15 cellular contexts compared by ENCODE assay signal in genomic region chr9:92003308-92004044, GRCh38. TPM values are rescaled to one million over a fixed set of nuclear protein-coding genes. Genes with fewer than 3 reads are reported as not detected.
DNase-seq lines count a peak whose midpoint lies in the region; ATAC-seq and TF ChIP-seq lines count a peak whose summit lies in the region.
"Had no signal": no experiment of that assay in that cellular context is flagged by ENCODE, and none has a peak within 500 bp of the region (broad histone marks: within the 10 kb centered on the region; RNA-seq: fewer than 3 reads in every experiment).

No MANE protein-coding gene starts in this region.

- ATAC-seq in activated CD8-positive, alpha-beta memory T cell treated with anti-CD3 and anti-CD28 coated beads, Interleukin-2, amount 10 ng/mL, durations not matched to agents 7 days and 5 days: no peak
- ATAC-seq in WTC11: peak; percentile 50
- ATAC-seq: CD8-positive, alpha-beta T cell had no signal

- WGBS in neuronal stem cell (ENCODE audit: extremely low coverage in 2 of 2, insufficient read length in 2 of 2, insufficient replicate concordance in 1 of 2), 2 donors: no CpG with 5 or more reads among the region's 31 CpGs

- H3K36me3 ChIP-seq in neuronal stem cell (replicated peaks in 1 of 2; ENCODE audit: control insufficient read depth in 2 of 2, insufficient read depth in 2 of 2, low read length in 2 of 2): no peaks in the 10 kb centered on the region

- no peak overlapping the region for H2AFZ ChIP-seq in neuronal stem cell (ENCODE audit: low read length)

- H3K14ac ChIP-seq in neuronal stem cell (ENCODE audit: low read length): no peak overlapping the region

- H3K4me1 ChIP-seq in neuronal stem cell (ENCODE audit: control insufficient read depth in 2 of 2, insufficient read depth in 1 of 2, low read depth in 1 of 2, low read length in 2 of 2): no peaks in the 10 kb centered on the region

- H2BK120ac ChIP-seq in neuronal stem cell (ENCODE audit: low read depth, low read length): peak overlapping the region; percentile 31

- peak overlapping the region; percentile 75 for H2BK15ac ChIP-seq in neuronal stem cell (ENCODE audit: low read length)

- H3K18ac ChIP-seq in neuronal stem cell (ENCODE audit: low read length): peak overlapping the region; percentile 52

- POLR2A ChIA-PET in WTC11 (lab: Charles Lee): interaction anchor here (0.5 to 1.2 kb wide), 2 partner anchors 110 to 217 kb away, joined by 3 read pairs; no protein-coding TSS in a partner anchor

- no peak for TF ChIP-seq POLR2A in erythroblast (IDR thresholded peaks at IDR 0.05; ENCODE audit: low read length)

- H3K27me3 Mint-ChIP-seq in activated CD8-positive, alpha-beta memory T cell treated with anti-CD3 and anti-CD28 coated beads, Interleukin-2, amount 10 ng/mL, durations not matched to agents 7 days and 5 days: peaks cover 17% of the 10 kb centered on the region
- H3K27me3 Mint-ChIP-seq in WTC11 (ENCODE audit: low read depth) (peaks cover 2% of the 10 kb centered on the region; the same call in 1 of the 2 replicates), type B pancreatic cell (peaks cover 6% of the 10 kb centered on the region), chondrocyte (ENCODE audit: low read depth) (no peaks in the 10 kb centered on the region)

- peak overlapping the region; percentile 84 for H3K4ac ChIP-seq in neuronal stem cell (ENCODE audit: low read length)

- no peak overlapping the region for H4K8ac ChIP-seq in neuronal stem cell (ENCODE audit: low read depth, low read length)

- no peaks in the 10 kb centered on the region for H3K27me3 ChIP-seq in neuronal stem cell (ENCODE audit: control insufficient read depth in 3 of 3, insufficient read depth in 3 of 3, low read depth in 1 of 3, low read length in 3 of 3)

- H2AK5ac ChIP-seq in neuronal stem cell (ENCODE audit: low read depth, low read length): peak overlapping the region; percentile 75

- no peak overlapping the region for H3K9ac ChIP-seq in neuronal stem cell (ENCODE audit: low read depth, low read length, poor library complexity)

- no peaks in the 10 kb centered on the region for H3K9me3 Mint-ChIP-seq in activated CD8-positive, alpha-beta memory T cell treated with anti-CD3 and anti-CD28 coated beads, Interleukin-2, amount 10 ng/mL, durations not matched to agents 7 days and 5 days (ENCODE audit: low read depth)
- H3K9me3 Mint-ChIP-seq in WTC11 (peaks cover 15% of the 10 kb centered on the region), type B pancreatic cell (peaks cover 11% of the 10 kb centered on the region), chondrocyte (ENCODE audit: low read depth) (peaks cover 4% of the 10 kb centered on the region)
- H3K9me3 Mint-ChIP-seq: CD8-positive, alpha-beta T cell had no signal

- no peaks in the 10 kb centered on the region for H3K9me3 ChIP-seq in neuronal stem cell (replicated peaks in 1 of 2; ENCODE audit: control insufficient read depth in 2 of 2, insufficient read depth in 1 of 2, low read depth in 1 of 2, low read length in 2 of 2)

- no peaks in the 10 kb centered on the region for H3K79me1 ChIP-seq in neuronal stem cell (ENCODE audit: low read depth, low read length)

- H2BK12ac ChIP-seq in neuronal stem cell (ENCODE audit: low read length): peak overlapping the region; percentile 2

- H3K4me2 ChIP-seq in neuronal stem cell (ENCODE audit: insufficient read depth, low read length, poor library complexity, severe bottlenecking): no peak overlapping the region

- H2BK5ac ChIP-seq in neuronal stem cell (ENCODE audit: low read length): no peak overlapping the region

- no peak overlapping the region for H3K4me3 Mint-ChIP-seq in activated CD8-positive, alpha-beta memory T cell treated with anti-CD3 and anti-CD28 coated beads, Interleukin-2, amount 10 ng/mL, durations not matched to agents 7 days and 5 days
- H3K4me3 Mint-ChIP-seq in WTC11 (no peak overlapping the region), type B pancreatic cell (no peak overlapping the region), chondrocyte (ENCODE audit: unreplicated experiment) (no peak overlapping the region)
- H3K4me3 Mint-ChIP-seq: CD14-positive monocyte; CD8-positive, alpha-beta T cell had no signal

- H4K91ac ChIP-seq in neuronal stem cell (ENCODE audit: low read depth, low read length, poor library complexity): no peak overlapping the region

- H3K23ac ChIP-seq in neuronal stem cell (ENCODE audit: low read depth, low read length, poor library complexity): no peak overlapping the region

- H3K4me1 Mint-ChIP-seq in activated CD8-positive, alpha-beta memory T cell treated with anti-CD3 and anti-CD28 coated beads, Interleukin-2, amount 10 ng/mL, durations not matched to agents 7 days and 5 days: no peaks in the 10 kb centered on the region
- H3K4me1 Mint-ChIP-seq in WTC11 (peaks cover 3% of the 10 kb centered on the region; the same call in 1 of the 2 replicates), type B pancreatic cell (ENCODE audit: unreplicated experiment) (peaks cover 13% of the 10 kb centered on the region), chondrocyte (ENCODE audit: low read depth) (no peaks in the 10 kb centered on the region)
- H3K4me1 Mint-ChIP-seq: CD14-positive monocyte had no signal

- DNase-seq in activated CD8-positive, alpha-beta memory T cell treated with anti-CD3 and anti-CD28 coated beads, Interleukin-2, amount 50 U/mL, for 48 hours: peak; percentile 26
- DNase-seq in activated CD8-positive, alpha-beta memory T cell treated with anti-CD3 and anti-CD28 coated beads, Interleukin-2, amount 10 ng/mL, durations not matched to agents 7 days and 5 days: no peak
- DNase-seq in WTC11 (ENCODE audit: low spot score) (no peak), neuronal stem cell (ENCODE audit: low spot score) (no peak), type B pancreatic cell (ENCODE audit: extremely low spot score, unreplicated experiment) (peak; percentile 49), chondrocyte (ENCODE audit: low spot score) (no peak), foreskin melanocyte (no peak), erythroblast (lab: John Stamatoyannopoulos, UW) (no peak)
- DNase-seq: COR-L47, DMS153, DND-41, GF-D8 had no signal

- TF ChIP-seq CTCF in WTC11 (IDR thresholded peaks at IDR 0.05) (no peak), type B pancreatic cell (conservative IDR thresholded peaks at IDR 0.05) (no peak), chondrocyte (IDR thresholded peaks at IDR 0.05) (no peak)

- H3K27ac Mint-ChIP-seq in activated CD8-positive, alpha-beta memory T cell treated with anti-CD3 and anti-CD28 coated beads, Interleukin-2, amount 10 ng/mL, durations not matched to agents 7 days and 5 days: no peak overlapping the region
- no peak overlapping the region for H3K27ac Mint-ChIP-seq in WTC11
- H3K27ac Mint-ChIP-seq in type B pancreatic cell: no peak overlapping the region
- H3K27ac Mint-ChIP-seq in chondrocyte (ENCODE audit: unreplicated experiment): no peak overlapping the region
- H3K27ac Mint-ChIP-seq: CD8-positive, alpha-beta T cell had no signal

- no peak overlapping the region for H3K4me3 ChIP-seq in neuronal stem cell (ENCODE audit: low read length in 2 of 2)

- H3K27ac ChIP-seq in neuronal stem cell (replicated peaks; ENCODE audit: low read length): no peak overlapping the region
- H3K27ac ChIP-seq: 22Rv1 had no signal

- no peaks in the 10 kb centered on the region for H3K36me3 Mint-ChIP-seq in activated CD8-positive, alpha-beta memory T cell treated with anti-CD3 and anti-CD28 coated beads, Interleukin-2, amount 10 ng/mL, durations not matched to agents 7 days and 5 days
- H3K36me3 Mint-ChIP-seq in WTC11 (no peaks in the 10 kb centered on the region), type B pancreatic cell (no peaks in the 10 kb centered on the region), chondrocyte (ENCODE audit: low read depth) (no peaks in the 10 kb centered on the region)
- H3K36me3 Mint-ChIP-seq: CD14-positive monocyte; CD8-positive, alpha-beta T cell had no signal

- CTCF ChIA-PET in activated CD8-positive, alpha-beta memory T cell treated with anti-CD3 and anti-CD28 coated beads, Interleukin-2, amount 10 ng/mL, durations not matched to agents 7 days and 5 days (lab: Charles Lee): interaction anchor here (1.8 kb wide), 1 partner anchor 9 kb away, joined by 5 read pairs; no protein-coding TSS in a partner anchor
- CTCF ChIA-PET in WTC11 (lab: Charles Lee): interaction anchor here (0.6 to 2.3 kb wide), 10 partner anchors 11 to 245 kb away, joined by 3 to 9 read pairs (median 4); partner anchors contain the start of gene ROR2

TF ChIP-seq in WTC11, 78 proteins besides CTCF, POLR2A, EP300 and RAD21 (continues in another document):
- no peak for TF ChIP-seq ATF6 (CRISPR knock-in tag; IDR thresholded peaks at IDR 0.05)
- no peak for TF ChIP-seq ZNF263 (CRISPR knock-in tag; IDR thresholded peaks at IDR 0.05; ENCODE audit: low read depth)
- no peak for TF ChIP-seq JAZF1 (CRISPR knock-in tag; IDR thresholded peaks at IDR 0.05)

RNA-seq across cellular contexts. Expression of gene ROR2, which starts 53.4 kb away (rescaled TPM):
- 1 to 10 TPM; 3.0 to 3.2 TPM for total RNA-seq in activated CD8-positive, alpha-beta memory T cell treated with anti-CD3 and anti-CD28 coated beads, Interleukin-2, amount 10 ng/mL, durations not matched to agents 7 days and 5 days
- total RNA-seq in WTC11 (2021) (15.2 to 19.8 TPM (median 15.9 TPM) in 3 replicates), type B pancreatic cell (ENCODE audit: low replicate concordance) (7.4 and 48.9 TPM in 2 replicates), chondrocyte (16.0 to 19.4 TPM (median 18.6 TPM) in 3 replicates)
- 14.0 TPM for polyA plus RNA-seq in neuronal stem cell (2013, experiment 1 of 2)
- 13.8 TPM for polyA plus RNA-seq in neuronal stem cell (2013, experiment 2 of 2)
- polyA plus RNA-seq: CD14-positive monocyte had no signal

Comparison
In these comparisons a context has a peak if more than half of its experiments do, and no peak if none do; other contexts are left out.
1. DNase-seq: peak in activated CD8-positive, alpha-beta memory T cell treated with anti-CD3 and anti-CD28 coated beads, Interleukin-2, amount 50 U/mL, for 48 hours (single experiment) and type B pancreatic cell (single experiment); none in activated CD8-positive, alpha-beta memory T cell treated with anti-CD3 and anti-CD28 coated beads, Interleukin-2, amount 10 ng/mL, durations not matched to agents 7 days and 5 days (single experiment), WTC11 (single experiment), neuronal stem cell (single experiment), chondrocyte (single experiment), foreskin melanocyte (single experiment) and erythroblast (0 of 2).